8 cellular contexts compared by ENCODE assay signal in the genomic region with DNA sequence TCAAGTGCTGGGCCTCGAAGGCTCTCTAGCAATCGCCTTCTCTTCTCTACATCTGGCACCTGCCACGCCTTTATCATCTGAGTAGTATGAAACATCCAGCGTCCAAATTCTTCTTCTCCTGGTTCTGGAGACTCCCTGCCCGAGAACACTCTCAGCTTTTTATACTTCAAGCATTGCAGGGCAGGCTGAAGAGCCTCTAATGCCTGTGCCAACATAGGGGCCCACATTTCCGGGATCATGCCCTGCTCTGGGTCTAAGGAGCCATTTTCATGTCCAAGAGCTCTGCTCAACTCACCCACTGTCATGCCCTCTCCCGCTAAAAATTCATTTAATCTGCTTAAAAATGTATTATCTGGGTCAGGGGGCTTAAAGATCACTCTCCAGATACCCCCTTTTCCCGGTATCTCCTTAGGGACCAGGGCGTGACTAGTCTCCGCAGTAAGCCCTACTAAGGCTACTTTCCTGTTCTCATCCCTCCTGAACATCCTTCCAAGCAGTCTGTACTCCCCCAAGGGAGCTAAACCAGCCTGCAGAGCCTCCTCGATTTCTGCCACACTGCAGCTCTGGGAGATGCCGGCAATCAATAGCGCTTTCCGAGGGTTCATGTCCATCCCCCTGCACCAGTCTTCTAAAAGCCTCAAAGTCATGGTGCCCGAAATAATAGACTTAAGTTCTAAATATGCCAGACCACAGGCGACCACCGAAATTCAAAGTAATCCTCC. TPM values are rescaled to one million over a fixed set of nuclear protein-coding genes. Genes with fewer than 3 reads are reported as not detected.
A peak's percentile ranks its signal among the peaks of the same experiment; 100 is the strongest.
DNase-seq lines count a peak whose midpoint lies in the region; ATAC-seq, FAIRE-seq and TF ChIP-seq lines count a peak whose summit lies in the region.

No MANE protein-coding gene starts in this region.

- H3K27ac Mint-ChIP-seq in T-helper 2 cell treated with Interferon-gamma antibody and Interleukin-4, amounts not matched to agents 5 μg/mL and 100 μg/mL, for 36 hours = peak overlapping the region; percentile 87
- peak overlapping the region; percentile 90 to 97 for H3K27ac Mint-ChIP-seq in activated naive CD4-positive, alpha-beta T cell treated with anti-CD3 and anti-CD28 coated beads, Interleukin-2, amount 50 U/mL, for 72 hours

- H4K20me1 ChIP-seq in keratinocyte (ENCODE audit: control insufficient read depth, extremely low read depth, insufficient read depth, low read length) = no peaks in the 10 kb centered on the region

- peak overlapping the region; percentile 93 for H3K4me3 Mint-ChIP-seq in T-helper 2 cell treated with Interferon-gamma antibody and Interleukin-4, amounts not matched to agents 5 μg/mL and 100 μg/mL, for 36 hours

- H2AFZ ChIP-seq in keratinocyte (ENCODE audit: control insufficient read depth, low read length) = peak overlapping the region; percentile 93

- no peak for TF ChIP-seq EP300 in suprapubic skin (IDR thresholded peaks at IDR 0.05)

- no peak for DNase-seq in T-helper 2 cell treated with Interferon-gamma antibody and Interleukin-4, amounts not matched to agents 5 μg/mL and 100 μg/mL, for 36 hours (ENCODE audit: low spot score)
- DNase-seq in T-helper 2 cell = no peak
- no peak for DNase-seq in activated naive CD4-positive, alpha-beta T cell treated with anti-CD3 and anti-CD28 coated beads, Interleukin-2, amount 50 U/mL, for 72 hours (ENCODE audit: low spot score in 2 of 2)
- no peak for DNase-seq in keratinocyte (ENCODE audit: low read depth, low spot score)
- DNase-seq in suprapubic skin (ENCODE audit: low spot score in 2 of 2) = no peak
- DNase-seq in NCI-H345 treated with DMSO at 0.1 percent for 48 hours (lab: John Stamatoyannopoulos, UW; ENCODE audit: unreplicated experiment) = no peak

- H3K9me1 ChIP-seq in keratinocyte (ENCODE audit: control insufficient read depth, extremely low read depth, insufficient read depth, low read length) = no peaks in the 10 kb centered on the region

- H3K4me1 ChIP-seq in keratinocyte (ENCODE audit: control insufficient read depth, extremely low read depth, insufficient read depth, low read length) (peaks cover 21% of the 10 kb centered on the region), suprapubic skin (peaks cover 33% of the 10 kb centered on the region)

- H3K9me3 ChIP-seq in keratinocyte (ENCODE audit: control insufficient read depth, low read depth, low read length) (no peaks in the 10 kb centered on the region), suprapubic skin (no peaks in the 10 kb centered on the region)

- H3K4me3 ChIP-seq in keratinocyte (ENCODE audit: control insufficient read depth in 2 of 3, extremely low read depth in 1 of 3, insufficient read depth in 2 of 3, low read depth in 1 of 3, low read length in 3 of 3) (peak overlapping the region; percentile 85 to 99 (median 95)), suprapubic skin (peak overlapping the region; percentile 96)

- TF ChIP-seq CTCF in keratinocyte (optimal IDR thresholded peaks at IDR 0.05 in 1 of 3, IDR thresholded peaks at IDR 0.05 in 1 of 3, conservative IDR thresholded peaks at IDR 0.05 in 1 of 3; ENCODE audit: extremely low read depth in 1 of 3, insufficient read depth in 2 of 3, low read length in 3 of 3) (no peak), suprapubic skin (IDR thresholded peaks at IDR 0.05) (no peak)

- dilution Hi-C loops in keratinocyte (cut with MboI; ENCODE audit: extremely low pct_ligation_motif_present, low sequenced_read_pairs) = no loop called here

- peaks cover 31% of the 10 kb centered on the region for H3K4me1 Mint-ChIP-seq in T-helper 2 cell treated with Interferon-gamma antibody and Interleukin-4, amounts not matched to agents 5 μg/mL and 100 μg/mL, for 36 hours (ENCODE audit: low read depth)

- peaks cover 20% of the 10 kb centered on the region for H3K79me2 ChIP-seq in keratinocyte (ENCODE audit: control insufficient read depth, insufficient read depth, low read length)

- peaks cover 25% of the 10 kb centered on the region for H3K36me3 Mint-ChIP-seq in T-helper 2 cell treated with Interferon-gamma antibody and Interleukin-4, amounts not matched to agents 5 μg/mL and 100 μg/mL, for 36 hours (ENCODE audit: low read depth)
- peaks cover 18 to 19% of the 10 kb centered on the region in 2 donors for H3K36me3 Mint-ChIP-seq in activated naive CD4-positive, alpha-beta T cell treated with anti-CD3 and anti-CD28 coated beads, Interleukin-2, amount 50 U/mL, for 72 hours

- ATAC-seq in activated naive CD4-positive, alpha-beta T cell treated with anti-CD3 and anti-CD28 coated beads, Interleukin-2, amount 50 U/mL, for 72 hours = no peak
- ATAC-seq in HG03342 (IDR thresholded peaks at IDR 0.05; ENCODE audit: unreplicated experiment) (no peak), HG02973 (IDR thresholded peaks at IDR 0.05; ENCODE audit: unreplicated experiment) (no peak)

- H3K9me3 Mint-ChIP-seq in T-helper 2 cell treated with Interferon-gamma antibody and Interleukin-4, amounts not matched to agents 5 μg/mL and 100 μg/mL, for 36 hours = no peaks in the 10 kb centered on the region
- H3K9me3 Mint-ChIP-seq in activated naive CD4-positive, alpha-beta T cell treated with anti-CD3 and anti-CD28 coated beads, Interleukin-2, amount 50 U/mL, for 72 hours = no peaks in the 10 kb centered on the region

- H3K4me2 ChIP-seq in keratinocyte (ENCODE audit: control insufficient read depth, extremely low read depth, insufficient read depth, low read depth, low read length) = peak overlapping the region; percentile 87

- no peaks in the 10 kb centered on the region for H3K27me3 Mint-ChIP-seq in T-helper 2 cell treated with Interferon-gamma antibody and Interleukin-4, amounts not matched to agents 5 μg/mL and 100 μg/mL, for 36 hours (ENCODE audit: low read depth)

- WGBS in suprapubic skin = 49% methylated on average over 15 of the region's 17 CpGs

- no peaks in the 10 kb centered on the region for H3K27me3 ChIP-seq in keratinocyte (ENCODE audit: control insufficient read depth, extremely low read depth, insufficient read depth, low read length)
- H3K27me3 ChIP-seq in suprapubic skin = no peaks in the 10 kb centered on the region

- no peak for TF ChIP-seq POLR2A in suprapubic skin (IDR thresholded peaks at IDR 0.05)

- peak overlapping the region; percentile 89 for H3K9ac ChIP-seq in keratinocyte (ENCODE audit: control insufficient read depth, extremely low read depth, insufficient read depth, low read length)

- H3K27ac ChIP-seq in keratinocyte (ENCODE audit: control insufficient read depth, insufficient read depth, low read length) = peak overlapping the region; percentile 60
- peak overlapping the region; percentile 90 for H3K27ac ChIP-seq in suprapubic skin

- FAIRE-seq in keratinocyte (lab: Jason Lieb, UNC) = peak; percentile 53

- peaks cover 0 to 7% of the 10 kb centered on the region in 2 experiments for H3K36me3 ChIP-seq in keratinocyte (ENCODE audit: control insufficient read depth in 2 of 2, extremely low read depth in 1 of 2, insufficient read depth in 2 of 2, low read length in 2 of 2)
- H3K36me3 ChIP-seq in suprapubic skin = peaks cover 24% of the 10 kb centered on the region

RNA-seq across cellular contexts. Expression of gene MOAP1, which starts 0.9 kb away (rescaled TPM):
- 10 to 100 TPM; 14.9 to 19.8 TPM for total RNA-seq in activated naive CD4-positive, alpha-beta T cell treated with anti-CD3 and anti-CD28 coated beads, Interleukin-2, amount 50 U/mL, for 72 hours
- polyA plus RNA-seq in keratinocyte = 13.7 to 17.8 TPM (median 17.2 TPM) in 3 replicates
- 15.1 TPM for polyA plus RNA-seq in keratinocyte (2011; ENCODE audit: low read depth)
- polyA plus RNA-seq in keratinocyte (2011; cell fraction: cytosol; rRNA removed) = 17.1 and 23.9 TPM in 2 replicates
- polyA plus RNA-seq in keratinocyte (2011; cell fraction: nucleus; rRNA removed) = 29.9 and 30.7 TPM in 2 replicates
- polyA plus RNA-seq in keratinocyte (2012; ENCODE audit: low replicate concordance) = 9.2 and 21.4 TPM in 2 replicates
- polyA minus RNA-seq in keratinocyte = 1.7 to 9.0 TPM (median 8.9 TPM) in 3 replicates
- 11.7 TPM for polyA minus RNA-seq in keratinocyte (2011; cell fraction: cytosol; rRNA and poly(A)+ RNA removed)
- 7.0 and 11.4 TPM in 2 replicates for polyA minus RNA-seq in keratinocyte (2011; cell fraction: nucleus; rRNA and poly(A)+ RNA removed)
- total RNA-seq in suprapubic skin = 10 to 100 TPM; 18.2 to 33.9 (median 24.1) TPM

RNA-seq across cellular contexts. Expression of gene LYSET, which starts 1.4 kb away (rescaled TPM):
- total RNA-seq in activated naive CD4-positive, alpha-beta T cell treated with anti-CD3 and anti-CD28 coated beads, Interleukin-2, amount 50 U/mL, for 72 hours = 10 to 100 TPM; 10.1 to 10.5 TPM
- 15.3 to 24.6 TPM (median 23.2 TPM) in 3 replicates for polyA plus RNA-seq in keratinocyte
- polyA plus RNA-seq in keratinocyte (2011; ENCODE audit: low read depth) = 3.0 TPM
- polyA plus RNA-seq in keratinocyte (2011; cell fraction: cytosol; rRNA removed) = 12.0 and 22.4 TPM in 2 replicates
- polyA plus RNA-seq in keratinocyte (2011; cell fraction: nucleus; rRNA removed) = 10.2 and 12.0 TPM in 2 replicates
- 22.2 and 30.8 TPM in 2 replicates for polyA plus RNA-seq in keratinocyte (2012; ENCODE audit: low replicate concordance)
- polyA minus RNA-seq in keratinocyte = 6.0 to 8.8 TPM (median 7.6 TPM) in 3 replicates
- 9.6 TPM for polyA minus RNA-seq in keratinocyte (2011; cell fraction: cytosol; rRNA and poly(A)+ RNA removed)
- 1.6 and 4.3 TPM in 2 replicates for polyA minus RNA-seq in keratinocyte (2011; cell fraction: nucleus; rRNA and poly(A)+ RNA removed)
- 10 to 100 TPM in 1 of 4 donors, 1 to 10 TPM in 3; 6.6 to 11.5 (median 7.1) TPM for total RNA-seq in suprapubic skin

RNA-seq across cellular contexts. Expression of gene GON7, which starts 23.1 kb away (rescaled TPM):
- total RNA-seq in activated naive CD4-positive, alpha-beta T cell treated with anti-CD3 and anti-CD28 coated beads, Interleukin-2, amount 50 U/mL, for 72 hours = 10 to 100 TPM in 1 of 2 donors, 1 to 10 TPM in 1; 4.1 to 13.8 TPM
- polyA plus RNA-seq in keratinocyte = 6.9 to 12.6 TPM (median 9.3 TPM) in 3 replicates
- polyA plus RNA-seq in keratinocyte (2011; ENCODE audit: low read depth) = 9.4 TPM
- 8.6 and 12.1 TPM in 2 replicates for polyA plus RNA-seq in keratinocyte (2011; cell fraction: cytosol; rRNA removed)
- polyA plus RNA-seq in keratinocyte (2011; cell fraction: nucleus; rRNA removed) = 3.1 and 4.2 TPM in 2 replicates
- polyA plus RNA-seq in keratinocyte (2012; ENCODE audit: low replicate concordance) = 8.7 and 9.1 TPM in 2 replicates
- polyA minus RNA-seq in keratinocyte = 0.46 to 3.2 TPM (median 2.8 TPM) in 3 replicates
- polyA minus RNA-seq in keratinocyte (2011; cell fraction: cytosol; rRNA and poly(A)+ RNA removed) = 3.5 TPM
- polyA minus RNA-seq in keratinocyte (2011; cell fraction: nucleus; rRNA and poly(A)+ RNA removed) = 1.2 and 1.3 TPM in 2 replicates
- 10 to 100 TPM in 1 of 4 donors, 1 to 10 TPM in 3; 5.6 to 11.3 (median 7.4) TPM for total RNA-seq in suprapubic skin

RNA-seq across cellular contexts. Expression of gene UBR7, which starts 23.3 kb away (rescaled TPM):
- total RNA-seq in activated naive CD4-positive, alpha-beta T cell treated with anti-CD3 and anti-CD28 coated beads, Interleukin-2, amount 50 U/mL, for 72 hours = 10 to 100 TPM; 35.4 to 75.8 TPM
- polyA plus RNA-seq in keratinocyte = 10.2 to 17.2 TPM (median 15.4 TPM) in 3 replicates
- 10.6 TPM for polyA plus RNA-seq in keratinocyte (2011; ENCODE audit: low read depth)
- polyA plus RNA-seq in keratinocyte (2011; cell fraction: cytosol; rRNA removed) = 8.2 and 13.9 TPM in 2 replicates
- polyA plus RNA-seq in keratinocyte (2011; cell fraction: nucleus; rRNA removed) = 9.0 and 9.6 TPM in 2 replicates
- 7.9 and 11.6 TPM in 2 replicates for polyA plus RNA-seq in keratinocyte (2012; ENCODE audit: low replicate concordance)
- polyA minus RNA-seq in keratinocyte = 5.6 to 12.7 TPM (median 8.1 TPM) in 3 replicates
- polyA minus RNA-seq in keratinocyte (2011; cell fraction: cytosol; rRNA and poly(A)+ RNA removed) = 7.7 TPM
- polyA minus RNA-seq in keratinocyte (2011; cell fraction: nucleus; rRNA and poly(A)+ RNA removed) = 5.3 and 7.7 TPM in 2 replicates
- total RNA-seq in suprapubic skin = 10 to 100 TPM; 20.6 to 38.2 (median 34.1) TPM
